Comparison of ENCODE assay signal across 10 cellular contexts in genomic region chr7:2807846-2808772, GRCh38. TPM values are rescaled to one million over a fixed set of nuclear protein-coding genes. Genes with fewer than 3 reads are reported as not detected.
A peak's percentile ranks its signal among the peaks of the same experiment; 100 is the strongest.
DNase-seq lines count a peak whose midpoint lies in the region; ATAC-seq and TF ChIP-seq lines count a peak whose summit lies in the region.
"Had no signal": no experiment of that assay in that cellular context is flagged by ENCODE, and none has a peak within 500 bp of the region (broad histone marks: within the 10 kb centered on the region; RNA-seq: fewer than 3 reads in every experiment).

No MANE protein-coding gene starts in this region.

- H3K4me3 ChIP-seq in A673 (ENCODE audit: low read depth, low read length, poor library complexity, severe bottlenecking) (peak overlapping the region; percentile 21), vagina (no peak overlapping the region)

- intact Hi-C loops in A673 (cut with micrococcal nuclease; ENCODE audit: unreplicated experiment): no loop called here
- intact Hi-C loops in vagina (cut with DNase I): no loop called here

- H3K9me3 ChIP-seq in A673 (ENCODE audit: low read depth, low read length, poor library complexity, severe bottlenecking): no peaks in the 10 kb centered on the region
- H3K9me3 ChIP-seq in vagina: no peaks in the 10 kb centered on the region

- DNase-seq in A673 (ENCODE audit: low spot score) (peak; percentile 44), foreskin keratinocyte (no peak), HuH-7 (ENCODE audit: low spot score) (no peak), NCI-H1105 treated with DMSO at 0.1 percent for 48 hours (lab: John Stamatoyannopoulos, UW) (no peak), vagina (ENCODE audit: extremely low spot score in 2 of 2) (no peak)
- no peak for DNase-seq in activated CD8-positive, alpha-beta memory T cell treated with anti-CD3 and anti-CD28 coated beads, Interleukin-2, amount 50 U/mL, for 4 hours
- DNase-seq: midbrain had no signal

- POLR2A ChIA-PET in A673 (lab: Charles Lee; ENCODE audit: low non-redundant PET): no interaction called here

- CTCF ChIA-PET in A673 (lab: Charles Lee): no interaction called here

- ATAC-seq in GM18502 (IDR thresholded peaks at IDR 0.05; ENCODE audit: poor library complexity, unreplicated experiment): peak; percentile 84
- ATAC-seq in HG03354 (IDR thresholded peaks at IDR 0.05; ENCODE audit: poor library complexity, severe bottlenecking, unreplicated experiment): peak; percentile 82
- ATAC-seq in foreskin keratinocyte: peak; percentile 10

- H3K27ac ChIP-seq in A673 (ENCODE audit: low read depth, low read length, poor library complexity, severe bottlenecking): no peak overlapping the region
- no peak overlapping the region for H3K27ac ChIP-seq in foreskin keratinocyte
- H3K27ac ChIP-seq in vagina: no peak overlapping the region
- H3K27ac ChIP-seq: C4-2B had no signal

- peaks cover 11% of the 10 kb centered on the region for H3K4me1 ChIP-seq in A673 (ENCODE audit: insufficient read depth, low read length, poor library complexity, severe bottlenecking)
- peaks cover 4% of the 10 kb centered on the region for H3K4me1 ChIP-seq in foreskin keratinocyte
- H3K4me1 ChIP-seq in vagina: peaks cover 46% of the 10 kb centered on the region

- no peak for TF ChIP-seq POLR2A in vagina (IDR thresholded peaks at IDR 0.05)

- no peaks in the 10 kb centered on the region for H3K27me3 ChIP-seq in A673 (replicated peaks; ENCODE audit: insufficient read depth, low read depth, low read length, poor library complexity)
- H3K27me3 ChIP-seq in foreskin keratinocyte: no peaks in the 10 kb centered on the region
- H3K27me3 ChIP-seq in vagina: no peaks in the 10 kb centered on the region

- H3K36me3 ChIP-seq in A673 (ENCODE audit: insufficient read depth, low read length, poor library complexity, severe bottlenecking): no peaks in the 10 kb centered on the region
- H3K36me3 ChIP-seq in vagina: no peaks in the 10 kb centered on the region

- no TSS peak for BruUV-seq in A673 (replicated peaks; lab: Mats Ljungman, UMichigan)

- no peak for TF ChIP-seq CTCF in A673 (conservative IDR thresholded peaks at IDR 0.05; ENCODE audit: low read depth, low read length)
- TF ChIP-seq CTCF in foreskin keratinocyte (conservative IDR thresholded peaks at IDR 0.05): no peak
- TF ChIP-seq CTCF in vagina (IDR thresholded peaks at IDR 0.05): no peak

RNA-seq across cellular contexts. Expression of gene GNA12, which starts 36.0 kb away (rescaled TPM):
- 35.5 and 41.2 TPM in 2 replicates for total RNA-seq in A673 (2021)
- total RNA-seq in foreskin keratinocyte: 25.1 and 27.7 TPM in 2 replicates
- 20.2 and 22.5 TPM in 2 replicates for polyA plus RNA-seq in foreskin keratinocyte
- total RNA-seq in vagina: 29.5 TPM

Comparison
In these comparisons a context has a peak if more than half of its experiments do, and no peak if none do; other contexts are left out.
1. ATAC-seq: peak in every context shown above with its lines; median percentile 84 in GM18502; 82 in HG03354; 10 in foreskin keratinocyte.